10 cellular contexts compared by ENCODE assay signal in genomic region chr1:1213153-1213918, GRCh38. TPM values are rescaled to one million over a fixed set of nuclear protein-coding genes. Genes with fewer than 3 reads are reported as not detected.
DNase-seq lines count a peak whose midpoint lies in the region; ATAC-seq and TF ChIP-seq lines count a peak whose summit lies in the region.
"Had no signal": no experiment of that assay in that cellular context is flagged by ENCODE, and none has a peak within 500 bp of the region (broad histone marks: within the 10 kb centered on the region; RNA-seq: fewer than 3 reads in every experiment).

No MANE protein-coding gene starts in this region.

- peaks cover 1% of the 10 kb centered on the region for H3K79me1 ChIP-seq in neuronal stem cell (ENCODE audit: low read depth, low read length)

- peak overlapping the region; percentile 41 for H3K4me3 Mint-ChIP-seq in activated B cell treated with CpG ODN at 0.5 μM for 24 hours
- peak overlapping the region; percentile 54 for H3K4me3 Mint-ChIP-seq in dendritic cell treated with granulocyte-macrophage colony-stimulating factor and Interleukin-4, amounts not matched to agents 40 ng/mL and 50 ng/mL, for 4 days

- H2AFZ ChIP-seq in neuronal stem cell (ENCODE audit: low read length), result no peak overlapping the region

- intact Hi-C loops in activated B cell treated with CpG ODN at 0.5 μM for 24 hours (cut with micrococcal nuclease), result no loop called here
- intact Hi-C loops in dendritic cell treated with granulocyte-macrophage colony-stimulating factor and Interleukin-4, amounts not matched to agents 40 ng/mL and 50 ng/mL, for 4 days (cut with micrococcal nuclease), result no loop called here

- no peak overlapping the region for H3K4me2 ChIP-seq in neuronal stem cell (ENCODE audit: insufficient read depth, low read length, poor library complexity, severe bottlenecking)

- POLR2A ChIA-PET in activated B cell treated with CpG ODN at 0.5 μM for 24 hours (lab: Charles Lee), result interaction anchor here (0.7 to 1.6 kb wide), 5 partner anchors 14 to 76 kb away, joined by 3 to 5 read pairs (median 4); no protein-coding TSS in a partner anchor

- TF ChIP-seq CTCF in GM06990 (IDR thresholded peaks at IDR 0.05; ENCODE audit: insufficient read depth, low read length, poor library complexity, severe bottlenecking) (no peak), activated B cell treated with CpG ODN at 0.5 μM for 24 hours (IDR thresholded peaks at IDR 0.05) (no peak)

- DNase-seq in GM06990 (ENCODE audit: extremely low read depth, insufficient read length), result peak; percentile 38
- no peak for DNase-seq in activated B cell treated with CpG ODN at 0.5 μM for 24 hours
- DNase-seq in neuronal stem cell (ENCODE audit: low spot score), result no peak
- DNase-seq in GM03348 (ENCODE audit: low spot score), result no peak
- no peak for DNase-seq in caudate nucleus (lab: John Stamatoyannopoulos, UW)
- DNase-seq: mammary epithelial cell, small intestine had no signal

- peaks cover under 1% of the 10 kb centered on the region for H3K27me3 Mint-ChIP-seq in activated B cell treated with CpG ODN at 0.5 μM for 24 hours
- peaks cover 48% of the 10 kb centered on the region for H3K27me3 Mint-ChIP-seq in dendritic cell treated with granulocyte-macrophage colony-stimulating factor and Interleukin-4, amounts not matched to agents 40 ng/mL and 50 ng/mL, for 4 days

- peak overlapping the region; percentile 94 for H2AK5ac ChIP-seq in neuronal stem cell (ENCODE audit: low read depth, low read length)

- H3K23ac ChIP-seq in neuronal stem cell (ENCODE audit: low read depth, low read length, poor library complexity), result peak overlapping the region; percentile 73

- H3K27ac Mint-ChIP-seq in activated B cell treated with CpG ODN at 0.5 μM for 24 hours, result no peak overlapping the region
- no peak overlapping the region for H3K27ac Mint-ChIP-seq in dendritic cell treated with granulocyte-macrophage colony-stimulating factor and Interleukin-4, amounts not matched to agents 40 ng/mL and 50 ng/mL, for 4 days

- H3K36me3 Mint-ChIP-seq in activated B cell treated with CpG ODN at 0.5 μM for 24 hours (ENCODE audit: low read depth), result peaks cover 18% of the 10 kb centered on the region
- peaks cover 43% of the 10 kb centered on the region for H3K36me3 Mint-ChIP-seq in dendritic cell treated with granulocyte-macrophage colony-stimulating factor and Interleukin-4, amounts not matched to agents 40 ng/mL and 50 ng/mL, for 4 days (ENCODE audit: low read depth)

- H2BK12ac ChIP-seq in neuronal stem cell (ENCODE audit: low read length), result peak overlapping the region; percentile 41

- H3K18ac ChIP-seq in neuronal stem cell (ENCODE audit: low read length), result peak overlapping the region; percentile 64

- H3K9me3 ChIP-seq in neuronal stem cell (replicated peaks in 1 of 2; ENCODE audit: control insufficient read depth in 2 of 2, insufficient read depth in 1 of 2, low read depth in 1 of 2, low read length in 2 of 2), result no peaks in the 10 kb centered on the region

- CTCF ChIA-PET in activated B cell treated with CpG ODN at 0.5 μM for 24 hours (lab: Charles Lee), result no interaction called here

- no peak overlapping the region for H3K9ac ChIP-seq in neuronal stem cell (ENCODE audit: low read depth, low read length, poor library complexity)

- H3K4me3 ChIP-seq in GM06990 (replicated peaks; ENCODE audit: low read depth, low read length) (peak overlapping the region; percentile 39), neuronal stem cell (ENCODE audit: low read length in 2 of 2) (no peak overlapping the region)

- ATAC-seq in activated B cell treated with CpG ODN at 0.5 μM for 24 hours (ENCODE audit: low read depth), result no peak
- ATAC-seq in HG03108 (IDR thresholded peaks at IDR 0.05; ENCODE audit: unreplicated experiment), result no peak
- no peak for ATAC-seq in HG03460 (IDR thresholded peaks at IDR 0.05; ENCODE audit: unreplicated experiment)

- no peak overlapping the region for H4K91ac ChIP-seq in neuronal stem cell (ENCODE audit: low read depth, low read length, poor library complexity)

- no peak overlapping the region for H4K8ac ChIP-seq in neuronal stem cell (ENCODE audit: low read depth, low read length)

- peaks cover 42% of the 10 kb centered on the region for H3K4me1 Mint-ChIP-seq in activated B cell treated with CpG ODN at 0.5 μM for 24 hours
- H3K4me1 Mint-ChIP-seq in dendritic cell treated with granulocyte-macrophage colony-stimulating factor and Interleukin-4, amounts not matched to agents 40 ng/mL and 50 ng/mL, for 4 days (ENCODE audit: low read depth), result peaks cover 43% of the 10 kb centered on the region

- peak overlapping the region; percentile 31 for H3K14ac ChIP-seq in neuronal stem cell (ENCODE audit: low read length)

- no peak overlapping the region for H3K4ac ChIP-seq in neuronal stem cell (ENCODE audit: low read length)

- peak overlapping the region; percentile 75 for H2BK5ac ChIP-seq in neuronal stem cell (ENCODE audit: low read length)

- peaks cover 0 to 3% of the 10 kb centered on the region in 2 donors for H3K4me1 ChIP-seq in neuronal stem cell (ENCODE audit: control insufficient read depth in 2 of 2, insufficient read depth in 1 of 2, low read depth in 1 of 2, low read length in 2 of 2)

- no peaks in the 10 kb centered on the region for H3K9me3 Mint-ChIP-seq in activated B cell treated with CpG ODN at 0.5 μM for 24 hours
- no peaks in the 10 kb centered on the region for H3K9me3 Mint-ChIP-seq in dendritic cell treated with granulocyte-macrophage colony-stimulating factor and Interleukin-4, amounts not matched to agents 40 ng/mL and 50 ng/mL, for 4 days

- H3K36me3 ChIP-seq in GM06990 (ENCODE audit: control insufficient read depth, insufficient read depth, low read length) (peaks cover 18% of the 10 kb centered on the region), neuronal stem cell (replicated peaks in 1 of 2; ENCODE audit: control insufficient read depth in 2 of 2, insufficient read depth in 2 of 2, low read length in 2 of 2) (peaks cover 5 to 26% of the 10 kb centered on the region in 2 donors)

- peak overlapping the region; percentile 49 for H2BK15ac ChIP-seq in neuronal stem cell (ENCODE audit: low read length)

- H2BK120ac ChIP-seq in neuronal stem cell (ENCODE audit: low read depth, low read length), result no peak overlapping the region

- WGBS in neuronal stem cell (ENCODE audit: extremely low coverage in 2 of 2, insufficient read length in 2 of 2, insufficient replicate concordance in 1 of 2), 2 donors, result no CpG with 5 or more reads among the region's 42 CpGs

- H3K27ac ChIP-seq in neuronal stem cell (replicated peaks; ENCODE audit: low read length), result no peak overlapping the region
- H3K27ac ChIP-seq in caudate nucleus (ENCODE audit: low read depth, low read length), result no peak overlapping the region

- H3K27me3 ChIP-seq in GM06990 (replicated peaks; ENCODE audit: control insufficient read depth, insufficient read depth, low read length), result no peaks in the 10 kb centered on the region
- peaks cover 0 to 3% (median 0%) of the 10 kb centered on the region in 3 experiments for H3K27me3 ChIP-seq in neuronal stem cell (ENCODE audit: control insufficient read depth in 3 of 3, insufficient read depth in 3 of 3, low read depth in 1 of 3, low read length in 3 of 3)

RNA-seq across cellular contexts. Expression of gene TNFRSF4, which starts 0.6 kb away (rescaled TPM):
- total RNA-seq in activated B cell treated with CpG ODN at 0.5 μM for 24 hours, result 0.86 and 1.1 TPM in 2 replicates
- polyA plus RNA-seq in neuronal stem cell (2013, experiment 1 of 2), result 0.06 TPM
- polyA plus RNA-seq in neuronal stem cell (2013, experiment 2 of 2), result 0.08 TPM
- polyA plus RNA-seq: mammary epithelial cell had no signal

RNA-seq across cellular contexts. Expression of gene TNFRSF18, which starts 6.9 kb away (rescaled TPM):
- 36.7 and 37.5 TPM in 2 replicates for total RNA-seq in activated B cell treated with CpG ODN at 0.5 μM for 24 hours
- polyA plus RNA-seq in neuronal stem cell (2013, experiment 1 of 2), result 0.21 TPM
- 0.36 TPM for polyA plus RNA-seq in neuronal stem cell (2013, experiment 2 of 2)
- polyA plus RNA-seq: mammary epithelial cell had no signal

RNA-seq across cellular contexts. Expression of gene SDF4, which starts 18.5 kb away (rescaled TPM):
- total RNA-seq in activated B cell treated with CpG ODN at 0.5 μM for 24 hours, result 94.4 and 97.9 TPM in 2 replicates
- 62.8 TPM for polyA plus RNA-seq in neuronal stem cell (2013, experiment 1 of 2)
- 64.4 TPM for polyA plus RNA-seq in neuronal stem cell (2013, experiment 2 of 2)

RNA-seq across cellular contexts. Expression of gene B3GALT6, which starts 18.7 kb away (rescaled TPM):
- total RNA-seq in activated B cell treated with CpG ODN at 0.5 μM for 24 hours, result 20.9 and 22.1 TPM in 2 replicates
- 24.2 TPM for polyA plus RNA-seq in neuronal stem cell (2013, experiment 1 of 2)
- 23.9 TPM for polyA plus RNA-seq in neuronal stem cell (2013, experiment 2 of 2)

RNA-seq across cellular contexts. Expression of gene C1QTNF12, which starts 33.2 kb away (rescaled TPM):
- 2.5 and 2.7 TPM in 2 replicates for total RNA-seq in activated B cell treated with CpG ODN at 0.5 μM for 24 hours
- 4.0 TPM for polyA plus RNA-seq in neuronal stem cell (2013, experiment 1 of 2)
- 4.6 TPM for polyA plus RNA-seq in neuronal stem cell (2013, experiment 2 of 2)
